ENCODE assay signal across 1 cellular context in genomic region chr11:118193910-118194566, GRCh38.
TF ChIP-seq lines count a peak whose summit lies in the region.

No MANE protein-coding gene starts in this region.

TF ChIP-seq in GM12878, 131 proteins besides CTCF, POLR2A, EP300 and RAD21:
- TF ChIP-seq ESRRA (IDR thresholded peaks at IDR 0.05; ENCODE audit: low read length) (no peak), CREM (IDR thresholded peaks at IDR 0.05; ENCODE audit: low read depth) (no peak), MEF2B (IDR thresholded peaks at IDR 0.05; ENCODE audit: partially characterized antibody, poor library complexity, severe bottlenecking) (peak; percentile 19), RELA (IDR thresholded peaks at IDR 0.05; ENCODE audit: borderline replicate concordance, partially characterized antibody) (peak; percentile 49), CHD2 (IDR thresholded peaks at IDR 0.05; ENCODE audit: borderline replicate concordance, low read depth, low read length) (peak; percentile 67; the same call in 1 of the 2 replicates), ZNF384 (IDR thresholded peaks at IDR 0.05; ENCODE audit: borderline replicate concordance, low read depth, low read length) (peak; percentile 77; the same call in 1 of the 2 replicates), SP1 (IDR thresholded peaks at IDR 0.05; ENCODE audit: low read depth, low read length) (peak; percentile 33), RELB (IDR thresholded peaks at IDR 0.05; ENCODE audit: low read depth) (peak; percentile 67; the same call in 1 of the 2 replicates), MLLT1 (IDR thresholded peaks at IDR 0.05) (0 out of 2 replicates have a peak, but pooled peaks have one; percentile 15), BHLHE40 (IDR thresholded peaks at IDR 0.05; ENCODE audit: borderline replicate concordance in 1 of 2, low read depth in 2 of 2, low read length in 1 of 2) (peak; percentile 36 to 38; a peak in 2 of 4 replicates), SMC3 (IDR thresholded peaks at IDR 0.05; ENCODE audit: borderline replicate concordance, low read length) (0 out of 2 replicates have a peak, but pooled peaks have one; percentile 5), ATF7 (IDR thresholded peaks at IDR 0.05; ENCODE audit: low read depth) (0 out of 2 replicates have a peak, but pooled peaks have one; percentile 27), SREBF1 (IDR thresholded peaks at IDR 0.05; ENCODE audit: low read length) (no peak), ZBTB11 (CRISPR knock-in tag; IDR thresholded peaks at IDR 0.05) (no peak), KAT2A (conservative IDR thresholded peaks at IDR 0.05; ENCODE audit: control insufficient read depth, low read depth, low read length) (no peak), ZNF687 (IDR thresholded peaks at IDR 0.05) (peak; percentile 49; the same call in 1 of the 2 replicates), NR2F1 (conservative IDR thresholded peaks at IDR 0.05) (peak; percentile 64; the same call in 1 of the 2 replicates), TAF1 (IDR thresholded peaks at IDR 0.05; ENCODE audit: borderline replicate concordance, low read depth, low read length) (0 out of 2 replicates have a peak, but pooled peaks have one; percentile 22), RUNX3 (IDR thresholded peaks at IDR 0.05; ENCODE audit: low read length) (peak; percentile 61), IRF5 (IDR thresholded peaks at IDR 0.05; ENCODE audit: borderline replicate concordance) (no peak)
